In the genomic region with DNA sequence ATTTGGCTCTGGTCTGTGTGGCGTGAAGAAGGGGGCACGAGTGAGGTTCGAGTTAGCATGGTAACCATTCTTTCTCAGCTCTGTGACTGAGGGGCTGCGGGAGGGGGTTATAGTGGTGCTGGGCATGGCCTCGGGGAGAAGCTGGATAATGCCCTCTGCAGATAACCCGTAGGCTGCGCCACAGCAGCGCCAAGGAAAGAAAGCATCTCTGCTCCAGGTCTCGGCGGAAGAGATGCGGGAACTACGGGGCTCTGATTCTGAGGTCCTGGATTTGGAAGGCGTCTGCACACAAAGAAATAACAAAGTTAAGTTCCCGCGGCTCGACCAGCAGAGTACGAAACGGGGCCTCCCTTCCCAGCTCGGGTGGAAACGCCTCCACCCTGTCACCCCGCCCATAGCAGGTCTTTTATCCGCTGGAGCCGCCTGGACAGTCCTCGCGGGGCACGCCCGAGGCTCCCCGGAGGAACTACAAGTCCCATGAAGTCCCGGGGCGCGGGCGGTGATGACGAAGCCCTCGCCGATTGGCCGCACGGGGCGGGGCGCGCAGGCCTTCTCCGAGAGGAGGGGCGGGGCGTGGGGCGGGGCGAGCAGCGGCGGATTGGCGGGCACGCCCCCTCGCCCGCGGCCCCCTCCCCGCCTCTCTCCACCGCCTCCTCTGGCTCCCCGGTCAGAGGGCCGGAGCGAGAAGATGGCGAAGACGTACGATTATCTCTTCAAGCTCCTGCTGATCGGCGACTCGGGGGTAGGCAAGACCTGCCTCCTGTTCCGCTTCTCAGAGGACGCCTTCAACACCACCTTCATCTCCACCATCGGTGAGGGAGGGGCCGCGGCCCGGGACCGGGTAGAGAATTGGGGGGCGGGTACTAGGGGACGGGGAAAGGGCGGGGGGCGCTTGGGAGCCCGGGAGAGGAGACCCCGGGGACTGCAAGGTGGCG, we compare ENCODE assay signal across 8 cellular contexts. TPM values are rescaled to one million over a fixed set of nuclear protein-coding genes. Genes with fewer than 3 reads are reported as not detected.
DNase-seq lines count a peak whose midpoint lies in the region; ATAC-seq and TF ChIP-seq lines count a peak whose summit lies in the region.

TSS of gene RAB8B (plus strand) at position 670 of the 935 bp plus-strand sequence. CDS start at position 689, 19 bp downstream.

- DNase-seq in CMK (ENCODE audit: low read depth), result peak; percentile 81
- DNase-seq in HPDE6-E6E7 (ENCODE audit: extremely low spot score), result peak; percentile 84
- peak; percentile 83 for DNase-seq in NK-92 (lab: John Stamatoyannopoulos, UW; ENCODE audit: unreplicated experiment)
- DNase-seq in activated CD8-positive, alpha-beta memory T cell treated with anti-CD3 and anti-CD28 coated beads for 24 hours, result peak; percentile 99
- DNase-seq in effector CD4-positive, alpha-beta T cell, result peak; percentile 98
- peak; percentile 98 for DNase-seq in lung (ENCODE audit: low spot score)
- DNase-seq in stimulated activated CD4-positive, alpha-beta T cell treated with anti-CD3 and anti-CD28 coated beads, TNF-alpha, amount 100 ng/mL, for 24 hours (ENCODE audit: low read depth in 3 of 3), result peak; percentile 96 to 99 (median 99)

- H3K9me3 ChIP-seq in lung (ENCODE audit: control insufficient read depth in 2 of 2, insufficient read depth in 1 of 2, low read length in 1 of 2), result no peaks in the 10 kb centered on the region

- TF ChIP-seq CTCF in lung (IDR thresholded peaks at IDR 0.05; ENCODE audit: control extremely low read depth, extremely low read depth), result no peak

- H3K27me3 ChIP-seq in lung (ENCODE audit: control insufficient read depth, insufficient read depth), result no peaks in the 10 kb centered on the region

- peak within 1 kb of the TSS; percentile 14 to 93 for H3K27ac ChIP-seq in lung (ENCODE audit: low read depth in 1 of 2, low read length in 1 of 2)

- ATAC-seq in GM19463 (IDR thresholded peaks at IDR 0.05; ENCODE audit: unreplicated experiment), result peak; percentile 84
- ATAC-seq in lung (ENCODE audit: insufficient read depth, low FRiP score), result peak; percentile 99

- H3K4me3 ChIP-seq in lung, result peak within 1 kb of the TSS; percentile 80

- WGBS in lung, 2 donors, result 1% methylated on average over 75 to 77 of the region's 77 CpGs

- H3K36me3 ChIP-seq in lung (ENCODE audit: control insufficient read depth in 2 of 2, insufficient read depth in 2 of 2, low read length in 2 of 2), result no peaks in the 10 kb centered on the region

- H3K4me1 ChIP-seq in lung (ENCODE audit: control insufficient read depth in 2 of 2, insufficient read depth in 2 of 2, low read length in 2 of 2), result peaks cover 0 to 6% of the 10 kb centered on the region in 2 donors

RNA-seq across cellular contexts. Expression of gene RAB8B, which starts in this region (rescaled TPM):
- total RNA-seq in lung, result 10 to 100 TPM; 44.5 to 88.9 TPM
- polyA plus RNA-seq in lung, result 10 to 100 TPM; 10.0 to 26.9 TPM

Comparison
In these comparisons a context has a peak if more than half of its experiments do, and no peak if none do; other contexts are left out.
1. Peak in every context shown above with its lines: DNase-seq, ATAC-seq, H3K4me3 ChIP-seq and H3K27ac ChIP-seq.